In genomic region chr1:93680121-93681094, GRCh38 we compare ENCODE assay signal across 8 cellular contexts. TPM values are rescaled to one million over a fixed set of nuclear protein-coding genes. Genes with fewer than 3 reads are reported as not detected.
DNase-seq lines count a peak whose midpoint lies in the region; ATAC-seq and TF ChIP-seq lines count a peak whose summit lies in the region.

No MANE protein-coding gene starts in this region.

- peak in 1 of 2 donors; percentile 82 for TF ChIP-seq POLR2A in thyroid gland (IDR thresholded peaks at IDR 0.05)

- peaks cover 6 to 39% of the 10 kb centered on the region in 2 donors for H3K4me1 ChIP-seq in thyroid gland

- H3K4me3 ChIP-seq in AG04450 (ENCODE audit: low read depth, low read length), result peak overlapping the region; percentile 78
- peak overlapping the region; percentile 75 to 80 for H3K4me3 ChIP-seq in foreskin fibroblast (ENCODE audit: low read depth in 1 of 2, low read length in 2 of 2)
- peak overlapping the region; percentile 66 to 78 (median 75) for H3K4me3 ChIP-seq in thyroid gland (replicated peaks in 1 of 3)

- H3K27ac ChIP-seq in AG04450 (ENCODE audit: low read depth, low read length), result peak overlapping the region; percentile 91
- H3K27ac ChIP-seq in thyroid gland, result peak overlapping the region; percentile 93 to 97 (median 93)

- H3K9me3 ChIP-seq in AG04450 (ENCODE audit: control insufficient read depth, insufficient read depth, low read length) (no peaks in the 10 kb centered on the region), thyroid gland (no peaks in the 10 kb centered on the region)

- DNase-seq in AG04450 (ENCODE audit: low read depth, low spot score) (peak; percentile 59), NCI-H510A treated with DMSO at 0.1 percent for 48 hours (lab: John Stamatoyannopoulos, UW) (peak; percentile 95), foreskin fibroblast (peak; percentile 88 to 94), thyroid gland (peak; percentile 92 to 95)
- DNase-seq in activated T-helper 2 cell treated with anti-CD3 and anti-CD28 coated beads, Interferon-gamma antibody, Interleukin-2, Interleukin-4, amounts not matched to agents 10 μg/mL and 5 μg/mL and 100 μg/mL, durations not matched to agents 14 hours and 24 hours and 36 hours (ENCODE audit: low spot score), result peak; percentile 46
- DNase-seq in naive thymus-derived CD8-positive, alpha-beta T cell, result no peak

- POLR2A ChIA-PET in AG04450 (lab: Yijun Ruan, JAX), result interaction anchor here (1.4 to 1.8 kb wide), 2 partner anchors 9 to 133 kb away, joined by 4 to 5 read pairs; no protein-coding TSS in a partner anchor
- POLR2A ChIA-PET in naive thymus-derived CD8-positive, alpha-beta T cell (lab: Charles Lee), result no interaction called here

- peaks cover 10% of the 10 kb centered on the region for H3K36me3 Mint-ChIP-seq in activated T-helper 2 cell treated with anti-CD3 and anti-CD28 coated beads, Interferon-gamma antibody, Interleukin-2, Interleukin-4, amounts not matched to agents 10 μg/mL and 5 μg/mL and 100 μg/mL, durations not matched to agents 14 hours and 24 hours and 36 hours (ENCODE audit: low read depth)
- H3K36me3 Mint-ChIP-seq in naive thymus-derived CD8-positive, alpha-beta T cell, result peaks cover 0 to 7% (median 2%) of the 10 kb centered on the region in 3 donors

- peak; percentile 70 for TF ChIP-seq CTCF in AG04450 (IDR thresholded peaks at IDR 0.05; ENCODE audit: low read depth, low read length)
- TF ChIP-seq CTCF in foreskin fibroblast (IDR thresholded peaks at IDR 0.05; ENCODE audit: low read depth, low read length), result peak; percentile 64
- peak; percentile 41 to 85 (median 71) for TF ChIP-seq CTCF in thyroid gland (IDR thresholded peaks at IDR 0.05)

- H3K27ac Mint-ChIP-seq in activated T-helper 2 cell treated with anti-CD3 and anti-CD28 coated beads, Interferon-gamma antibody, Interleukin-2, Interleukin-4, amounts not matched to agents 10 μg/mL and 5 μg/mL and 100 μg/mL, durations not matched to agents 14 hours and 24 hours and 36 hours, result peak overlapping the region; percentile 84
- H3K27ac Mint-ChIP-seq in naive thymus-derived CD8-positive, alpha-beta T cell, result peak overlapping the region in 1 of 10 donors; percentile 43

- ATAC-seq in GM18498 (IDR thresholded peaks at IDR 0.05; ENCODE audit: unreplicated experiment), result peak; percentile 76
- peak; percentile 71 for ATAC-seq in HG02852 (IDR thresholded peaks at IDR 0.05; ENCODE audit: unreplicated experiment)
- peak; percentile 49 to 63 for ATAC-seq in naive thymus-derived CD8-positive, alpha-beta T cell

- intact Hi-C loops in activated T-helper 2 cell treated with anti-CD3 and anti-CD28 coated beads, Interferon-gamma antibody, Interleukin-2, Interleukin-4, amounts not matched to agents 10 μg/mL and 5 μg/mL and 100 μg/mL, durations not matched to agents 14 hours and 24 hours and 36 hours (cut with micrococcal nuclease), result loop anchor here (1.0 kb wide), 2 partner anchors 13 to 133 kb away; no protein-coding TSS in a partner anchor
- intact Hi-C loops in thyroid gland (cut with DNase I), result loop anchor here (10.0 kb wide), 1 partner anchor 46 kb away; no protein-coding TSS in a partner anchor

- H3K4me3 Mint-ChIP-seq in activated T-helper 2 cell treated with anti-CD3 and anti-CD28 coated beads, Interferon-gamma antibody, Interleukin-2, Interleukin-4, amounts not matched to agents 10 μg/mL and 5 μg/mL and 100 μg/mL, durations not matched to agents 14 hours and 24 hours and 36 hours (ENCODE audit: low read depth), result peak overlapping the region; percentile 94
- peak overlapping the region; percentile 29 to 93 (median 70) for H3K4me3 Mint-ChIP-seq in naive thymus-derived CD8-positive, alpha-beta T cell

- peaks cover 28% of the 10 kb centered on the region for H3K27me3 Mint-ChIP-seq in activated T-helper 2 cell treated with anti-CD3 and anti-CD28 coated beads, Interferon-gamma antibody, Interleukin-2, Interleukin-4, amounts not matched to agents 10 μg/mL and 5 μg/mL and 100 μg/mL, durations not matched to agents 14 hours and 24 hours and 36 hours (ENCODE audit: low read depth)
- peaks cover 27 to 48% (median 34%) of the 10 kb centered on the region in 5 donors for H3K27me3 Mint-ChIP-seq in naive thymus-derived CD8-positive, alpha-beta T cell

- H3K4me1 Mint-ChIP-seq in activated T-helper 2 cell treated with anti-CD3 and anti-CD28 coated beads, Interferon-gamma antibody, Interleukin-2, Interleukin-4, amounts not matched to agents 10 μg/mL and 5 μg/mL and 100 μg/mL, durations not matched to agents 14 hours and 24 hours and 36 hours (ENCODE audit: low read depth), result peaks cover 36% of the 10 kb centered on the region
- peaks cover 9 to 12% (median 11%) of the 10 kb centered on the region in 4 donors for H3K4me1 Mint-ChIP-seq in naive thymus-derived CD8-positive, alpha-beta T cell

- H3K27me3 ChIP-seq in AG04450 (ENCODE audit: control insufficient read depth, insufficient read depth, low read length) (no peaks in the 10 kb centered on the region), thyroid gland (no peaks in the 10 kb centered on the region)

- WGBS in thyroid gland, 2 donors, result 20 to 21% methylated on average over 34 of the region's 34 CpGs

- CTCF ChIA-PET in AG04450 (lab: Charles Lee), result interaction anchor here (0.7 to 3.7 kb wide), 9 partner anchors 9 to 164 kb away, joined by 3 to 27 read pairs (median 3); no protein-coding TSS in a partner anchor

- no peaks in the 10 kb centered on the region for H3K36me3 ChIP-seq in thyroid gland

- no peaks in the 10 kb centered on the region for H3K9me3 Mint-ChIP-seq in activated T-helper 2 cell treated with anti-CD3 and anti-CD28 coated beads, Interferon-gamma antibody, Interleukin-2, Interleukin-4, amounts not matched to agents 10 μg/mL and 5 μg/mL and 100 μg/mL, durations not matched to agents 14 hours and 24 hours and 36 hours
- H3K9me3 Mint-ChIP-seq in naive thymus-derived CD8-positive, alpha-beta T cell, result no peaks in the 10 kb centered on the region

RNA-seq across cellular contexts. Expression of gene BCAR3, which starts 1.2 kb away (rescaled TPM):
- 20.6 and 24.9 TPM in 2 replicates for polyA plus RNA-seq in AG04450 (2011; rRNA removed)
- 23.1 and 29.7 TPM in 2 replicates for polyA minus RNA-seq in AG04450 (2011; rRNA and poly(A)+ RNA removed)
- 8.1 and 9.4 TPM in 2 replicates for total RNA-seq in activated T-helper 2 cell treated with anti-CD3 and anti-CD28 coated beads, Interferon-gamma antibody, Interleukin-2, Interleukin-4, amounts not matched to agents 10 μg/mL and 5 μg/mL and 100 μg/mL, durations not matched to agents 14 hours and 24 hours and 36 hours
- 1 to 10 TPM in 1 of 2 experiments, under 1 TPM in 1; 0.86 to 1.3 TPM for total RNA-seq in naive thymus-derived CD8-positive, alpha-beta T cell
- polyA plus RNA-seq in naive thymus-derived CD8-positive, alpha-beta T cell, result under 1 TPM; 0.28 to 0.66 (median 0.34) TPM
- total RNA-seq in thyroid gland, result 10 to 100 TPM; 29.6 to 46.7 (median 37.0) TPM

Comparison
In these comparisons a context has a peak if more than half of its experiments do, and no peak if none do; other contexts are left out.
1. DNase-seq: peak in AG04450 (single experiment), NCI-H510A treated with DMSO at 0.1 percent for 48 hours (single experiment), activated T-helper 2 cell treated with anti-CD3 and anti-CD28 coated beads, Interferon-gamma antibody, Interleukin-2, Interleukin-4, amounts not matched to agents 10 μg/mL and 5 μg/mL and 100 μg/mL, durations not matched to agents 14 hours and 24 hours and 36 hours (single experiment), foreskin fibroblast (2 of 2) and thyroid gland (2 of 2); none in naive thymus-derived CD8-positive, alpha-beta T cell (0 of 10).
2. Peak in every context shown above with its lines, with median percentiles within 50 percentile points of each other: H3K4me3 ChIP-seq, CTCF ChIP-seq and ATAC-seq.